8 cellular contexts compared by ENCODE assay signal in genomic region chr2:42513252-42513918, GRCh38. TPM values are rescaled to one million over a fixed set of nuclear protein-coding genes. Genes with fewer than 3 reads are reported as not detected.
DNase-seq lines count a peak whose midpoint lies in the region; ATAC-seq and TF ChIP-seq lines count a peak whose summit lies in the region.

No MANE protein-coding gene starts in this region.

- intact Hi-C loops in gastrocnemius medialis (cut with DNase I; ENCODE audit: low total_unique reads), result loop anchor here (1.0 kb wide), 1 partner anchor 150 kb away; no protein-coding TSS in a partner anchor
- intact Hi-C loops in vagina (cut with DNase I), result no loop called here

- peak in 1 of 2 donors; percentile 61 for ATAC-seq in gastrocnemius medialis
- ATAC-seq in HG02884 (IDR thresholded peaks at IDR 0.05; ENCODE audit: unreplicated experiment), result no peak

- no peaks in the 10 kb centered on the region for H4K20me1 ChIP-seq in SU-DHL-6 (ENCODE audit: low read depth, low read length)

- H2AFZ ChIP-seq in SU-DHL-6 (ENCODE audit: low read depth, low read length, severe bottlenecking), result no peak overlapping the region

- H3K27ac ChIP-seq in SU-DHL-6 (ENCODE audit: low read depth, low read length), result no peak overlapping the region
- H3K27ac ChIP-seq in gastrocnemius medialis, result no peak overlapping the region
- no peak overlapping the region for H3K27ac ChIP-seq in vagina

- no peak overlapping the region for H3K9ac ChIP-seq in SU-DHL-6 (ENCODE audit: low read length)

- DNase-seq in DMS114 treated with DMSO at 0.1 percent for 48 hours (lab: John Stamatoyannopoulos, UW; ENCODE audit: unreplicated experiment) (peak; percentile 18), HPDE6-E6E7 (ENCODE audit: extremely low spot score) (peak; percentile 51), glomerular visceral epithelial cell (ENCODE audit: extremely low spot score) (peak; percentile 22), gastrocnemius medialis (no peak), vagina (ENCODE audit: extremely low spot score in 2 of 2) (no peak)
- no peak for DNase-seq in activated CD4-positive, CD25-positive, alpha-beta regulatory T cell (lab: John Stamatoyannopoulos, UW)

- H3K36me3 ChIP-seq in SU-DHL-6 (ENCODE audit: low read length), result no peaks in the 10 kb centered on the region
- no peaks in the 10 kb centered on the region for H3K36me3 ChIP-seq in gastrocnemius medialis
- H3K36me3 ChIP-seq in vagina, result no peaks in the 10 kb centered on the region

- no peaks in the 10 kb centered on the region for H3K9me2 ChIP-seq in SU-DHL-6 (replicated peaks; ENCODE audit: insufficient read depth, low read length)

- in situ Hi-C loops in gastrocnemius medialis (cut with MboI; ENCODE audit: low sequenced_read_pairs in 4 of 4), result no loop called here

- no peak overlapping the region for H3K4me3 ChIP-seq in SU-DHL-6 (ENCODE audit: insufficient read depth, low read length, poor library complexity, severe bottlenecking)
- no peak overlapping the region for H3K4me3 ChIP-seq in gastrocnemius medialis
- H3K4me3 ChIP-seq in vagina, result no peak overlapping the region

- no peak overlapping the region for H3K4me2 ChIP-seq in SU-DHL-6 (ENCODE audit: low read depth, low read length, poor library complexity, severe bottlenecking)

- no peaks in the 10 kb centered on the region; the same call in 1 of the 2 replicates for H3F3A ChIP-seq in SU-DHL-6 (ENCODE audit: insufficient read depth)

- H3K27me3 ChIP-seq in SU-DHL-6 (ENCODE audit: low read length) (no peaks in the 10 kb centered on the region), gastrocnemius medialis (no peaks in the 10 kb centered on the region), vagina (no peaks in the 10 kb centered on the region)

- TF ChIP-seq POLR2A in gastrocnemius medialis (IDR thresholded peaks at IDR 0.05) (no peak), vagina (IDR thresholded peaks at IDR 0.05) (no peak)

- H3K9me3 ChIP-seq in SU-DHL-6 (ENCODE audit: insufficient read depth, low read length) (no peaks in the 10 kb centered on the region), gastrocnemius medialis (no peaks in the 10 kb centered on the region), vagina (no peaks in the 10 kb centered on the region)

- TF ChIP-seq CTCF in SU-DHL-6 (IDR thresholded peaks at IDR 0.05; ENCODE audit: insufficient read depth, low read length, poor library complexity, severe bottlenecking) (peak; percentile 68), gastrocnemius medialis (IDR thresholded peaks at IDR 0.05 in 4 of 5, conservative IDR thresholded peaks at IDR 0.05 in 1 of 5) (peak in 4 of 5 experiments; percentile 26 to 56 (median 42)), vagina (IDR thresholded peaks at IDR 0.05) (peak in 1 of 3 experiments; percentile 33)

- no peaks in the 10 kb centered on the region for H3K79me2 ChIP-seq in SU-DHL-6 (ENCODE audit: insufficient read depth, low read length)

- no peaks in the 10 kb centered on the region for H3K4me1 ChIP-seq in gastrocnemius medialis
- H3K4me1 ChIP-seq in vagina, result no peaks in the 10 kb centered on the region

RNA-seq across cellular contexts. Expression of gene KCNG3, which starts 19.6 kb away (rescaled TPM):
- under 1 TPM in 1 of 4 donors, not detected in 3; 0.15 TPM for total RNA-seq in gastrocnemius medialis
- 0.74 TPM for total RNA-seq in vagina

RNA-seq across cellular contexts. Expression of gene MTA3, which starts 55.0 kb away (rescaled TPM):
- total RNA-seq in gastrocnemius medialis (10 to 100 TPM in 2 of 4 donors, 1 to 10 TPM in 2; 6.6 to 21.6 (median 9.5) TPM), vagina (46.7 TPM)

Comparison
In these comparisons a context has a peak if more than half of its experiments do, and no peak if none do; other contexts are left out.
1. DNase-seq: peak in DMS114 treated with DMSO at 0.1 percent for 48 hours (single experiment), HPDE6-E6E7 (single experiment) and glomerular visceral epithelial cell (single experiment); none in gastrocnemius medialis (0 of 2), activated CD4-positive, CD25-positive, alpha-beta regulatory T cell (0 of 4) and vagina (0 of 2).